Comparison of ENCODE assay signal across 1 cellular context in the genomic region with DNA sequence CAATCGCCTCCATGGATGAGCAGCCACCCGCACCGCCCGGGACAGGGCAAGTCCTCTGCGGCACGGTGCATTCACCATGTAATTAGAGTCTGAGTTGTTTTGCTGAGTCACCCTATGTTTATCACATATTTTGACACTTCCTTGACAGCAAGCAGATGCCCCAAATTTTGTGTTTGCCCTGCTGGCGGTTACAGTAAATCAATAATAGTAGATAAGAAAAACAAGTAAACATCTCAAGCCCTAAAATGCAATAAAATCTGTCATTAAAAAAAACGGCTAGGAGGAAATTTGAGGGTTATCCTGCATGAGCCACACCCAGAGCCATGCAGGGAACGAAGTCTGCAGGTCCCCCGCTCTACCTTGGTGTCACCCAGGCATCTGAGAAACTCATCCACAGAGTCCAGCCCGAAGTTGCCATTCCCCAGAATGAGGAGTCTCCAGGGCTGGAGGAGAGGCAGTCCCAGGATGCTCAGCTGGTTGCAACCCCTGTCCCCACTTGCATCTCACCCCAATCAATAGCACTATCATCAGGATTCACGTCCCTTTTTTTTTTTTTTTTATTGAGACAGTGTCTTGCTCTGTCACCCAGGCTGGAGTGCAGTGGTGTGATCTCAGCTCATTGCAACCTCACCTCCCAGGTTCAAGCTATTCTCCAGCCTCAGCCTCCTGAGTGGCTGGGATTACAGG.
A peak's percentile ranks its signal among the peaks of the same experiment; 100 is the strongest.
TF ChIP-seq lines count a peak whose summit lies in the region.

No MANE protein-coding gene starts in this region.

TF ChIP-seq in K562, 482 proteins besides CTCF, POLR2A, EP300 and RAD21 (continued from another document and continues in another):
- TF ChIP-seq SMARCC2 (IDR thresholded peaks at IDR 0.05; ENCODE audit: low read depth): peak; percentile 76
- TF ChIP-seq ZNF699 (CRISPR knock-in tag; IDR thresholded peaks at IDR 0.05; ENCODE audit: insufficient replicate concordance): no peak
- peak; percentile 52; the same call in 1 of the 2 replicates for TF ChIP-seq ZNF197 (CRISPR knock-in tag; IDR thresholded peaks at IDR 0.05; ENCODE audit: low read depth)
- TF ChIP-seq, protein P1, sequence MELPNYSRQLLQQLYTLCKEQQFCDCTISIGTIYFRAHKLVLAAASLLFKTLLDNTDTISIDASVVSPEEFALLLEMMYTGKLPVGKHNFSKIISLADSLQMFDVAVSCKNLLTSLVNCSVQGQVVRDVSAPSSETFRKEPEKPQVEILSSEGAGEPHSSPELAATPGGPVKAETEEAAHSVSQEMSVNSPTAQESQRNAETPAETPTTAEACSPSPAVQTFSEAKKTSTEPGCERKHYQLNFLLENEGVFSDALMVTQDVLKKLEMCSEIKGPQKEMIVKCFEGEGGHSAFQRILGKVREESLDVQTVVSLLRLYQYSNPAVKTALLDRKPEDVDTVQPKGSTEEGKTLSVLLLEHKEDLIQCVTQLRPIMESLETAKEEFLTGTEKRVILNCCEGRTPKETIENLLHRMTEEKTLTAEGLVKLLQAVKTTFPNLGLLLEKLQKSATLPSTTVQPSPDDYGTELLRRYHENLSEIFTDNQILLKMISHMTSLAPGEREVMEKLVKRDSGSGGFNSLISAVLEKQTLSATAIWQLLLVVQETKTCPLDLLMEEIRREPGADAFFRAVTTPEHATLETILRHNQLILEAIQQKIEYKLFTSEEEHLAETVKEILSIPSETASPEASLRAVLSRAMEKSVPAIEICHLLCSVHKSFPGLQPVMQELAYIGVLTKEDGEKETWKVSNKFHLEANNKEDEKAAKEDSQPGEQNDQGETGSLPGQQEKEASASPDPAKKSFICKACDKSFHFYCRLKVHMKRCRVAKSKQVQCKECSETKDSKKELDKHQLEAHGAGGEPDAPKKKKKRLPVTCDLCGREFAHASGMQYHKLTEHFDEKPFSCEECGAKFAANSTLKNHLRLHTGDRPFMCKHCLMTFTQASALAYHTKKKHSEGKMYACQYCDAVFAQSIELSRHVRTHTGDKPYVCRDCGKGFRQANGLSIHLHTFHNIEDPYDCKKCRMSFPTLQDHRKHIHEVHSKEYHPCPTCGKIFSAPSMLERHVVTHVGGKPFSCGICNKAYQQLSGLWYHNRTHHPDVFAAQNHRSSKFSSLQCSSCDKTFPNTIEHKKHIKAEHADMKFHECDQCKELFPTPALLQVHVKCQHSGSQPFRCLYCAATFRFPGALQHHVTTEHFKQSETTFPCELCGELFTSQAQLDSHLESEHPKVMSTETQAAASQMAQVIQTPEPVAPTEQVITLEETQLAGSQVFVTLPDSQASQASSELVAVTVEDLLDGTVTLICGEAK (IDR thresholded peaks at IDR 0.05): peak; percentile 83
- TF ChIP-seq, protein P1 (CRISPR knock-in tag; IDR thresholded peaks at IDR 0.05): peak; percentile 73
- TF ChIP-seq, protein P2, sequence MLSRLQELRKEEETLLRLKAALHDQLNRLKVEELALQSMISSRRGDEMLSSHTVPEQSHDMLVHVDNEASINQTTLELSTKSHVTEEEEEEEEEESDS (CRISPR knock-in tag; IDR thresholded peaks at IDR 0.05): no peak
- TF ChIP-seq PURB (CRISPR knock-in tag; IDR thresholded peaks at IDR 0.05; ENCODE audit: low read depth): no peak
- TF ChIP-seq LCOR (CRISPR knock-in tag; IDR thresholded peaks at IDR 0.05): peak; percentile 84
- peak; percentile 45 for TF ChIP-seq SMAD4 (CRISPR knock-in tag; conservative IDR thresholded peaks at IDR 0.05)
- TF ChIP-seq, protein P3, sequence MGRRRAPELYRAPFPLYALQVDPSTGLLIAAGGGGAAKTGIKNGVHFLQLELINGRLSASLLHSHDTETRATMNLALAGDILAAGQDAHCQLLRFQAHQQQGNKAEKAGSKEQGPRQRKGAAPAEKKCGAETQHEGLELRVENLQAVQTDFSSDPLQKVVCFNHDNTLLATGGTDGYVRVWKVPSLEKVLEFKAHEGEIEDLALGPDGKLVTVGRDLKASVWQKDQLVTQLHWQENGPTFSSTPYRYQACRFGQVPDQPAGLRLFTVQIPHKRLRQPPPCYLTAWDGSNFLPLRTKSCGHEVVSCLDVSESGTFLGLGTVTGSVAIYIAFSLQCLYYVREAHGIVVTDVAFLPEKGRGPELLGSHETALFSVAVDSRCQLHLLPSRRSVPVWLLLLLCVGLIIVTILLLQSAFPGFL (CRISPR knock-in tag; IDR thresholded peaks at IDR 0.05): no peak
- peak; percentile 83 for TF ChIP-seq JUND (IDR thresholded peaks at IDR 0.05; ENCODE audit: borderline replicate concordance, low read depth, low read length)
- TF ChIP-seq JUND (tag; IDR thresholded peaks at IDR 0.05; ENCODE audit: borderline replicate concordance, low read depth, low read length): peak; percentile 79; the same call in 2 of the 3 replicates
- peak; percentile 78 for TF ChIP-seq CCNT2 (IDR thresholded peaks at IDR 0.05; ENCODE audit: borderline replicate concordance, extremely low read depth, insufficient read length, low read depth, low read length)
- TF ChIP-seq CEBPB (tag; IDR thresholded peaks at IDR 0.05): no peak
- TF ChIP-seq, protein P4, sequence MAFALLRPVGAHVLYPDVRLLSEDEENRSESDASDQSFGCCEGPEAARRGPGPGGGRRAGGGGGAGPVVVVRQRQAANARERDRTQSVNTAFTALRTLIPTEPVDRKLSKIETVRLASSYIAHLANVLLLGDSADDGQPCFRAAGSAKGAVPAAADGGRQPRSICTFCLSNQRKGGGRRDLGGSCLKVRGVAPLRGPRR (CRISPR knock-in tag; IDR thresholded peaks at IDR 0.05): no peak
- peak; percentile 23; the same call in 1 of the 2 replicates for TF ChIP-seq PHF21A (IDR thresholded peaks at IDR 0.05; ENCODE audit: borderline replicate concordance, low read depth)
- no peak for TF ChIP-seq HNRNPUL1 (IDR thresholded peaks at IDR 0.05; ENCODE audit: low read length)
- TF ChIP-seq, protein P5, sequence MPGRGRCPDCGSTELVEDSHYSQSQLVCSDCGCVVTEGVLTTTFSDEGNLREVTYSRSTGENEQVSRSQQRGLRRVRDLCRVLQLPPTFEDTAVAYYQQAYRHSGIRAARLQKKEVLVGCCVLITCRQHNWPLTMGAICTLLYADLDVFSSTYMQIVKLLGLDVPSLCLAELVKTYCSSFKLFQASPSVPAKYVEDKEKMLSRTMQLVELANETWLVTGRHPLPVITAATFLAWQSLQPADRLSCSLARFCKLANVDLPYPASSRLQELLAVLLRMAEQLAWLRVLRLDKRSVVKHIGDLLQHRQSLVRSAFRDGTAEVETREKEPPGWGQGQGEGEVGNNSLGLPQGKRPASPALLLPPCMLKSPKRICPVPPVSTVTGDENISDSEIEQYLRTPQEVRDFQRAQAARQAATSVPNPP (IDR thresholded peaks at IDR 0.05; ENCODE audit: borderline replicate concordance, insufficient read depth, insufficient read length): no peak
- peak; percentile 49; the same call in 1 of the 2 replicates for TF ChIP-seq GATAD2B (IDR thresholded peaks at IDR 0.05; ENCODE audit: borderline replicate concordance)
- no peak for TF ChIP-seq FIP1L1 (IDR thresholded peaks at IDR 0.05; ENCODE audit: low read depth, low read length, poor library complexity, severe bottlenecking)
- no peak for TF ChIP-seq STAT5B (CRISPR knock-in tag; IDR thresholded peaks at IDR 0.05)
- TF ChIP-seq, protein P6, sequence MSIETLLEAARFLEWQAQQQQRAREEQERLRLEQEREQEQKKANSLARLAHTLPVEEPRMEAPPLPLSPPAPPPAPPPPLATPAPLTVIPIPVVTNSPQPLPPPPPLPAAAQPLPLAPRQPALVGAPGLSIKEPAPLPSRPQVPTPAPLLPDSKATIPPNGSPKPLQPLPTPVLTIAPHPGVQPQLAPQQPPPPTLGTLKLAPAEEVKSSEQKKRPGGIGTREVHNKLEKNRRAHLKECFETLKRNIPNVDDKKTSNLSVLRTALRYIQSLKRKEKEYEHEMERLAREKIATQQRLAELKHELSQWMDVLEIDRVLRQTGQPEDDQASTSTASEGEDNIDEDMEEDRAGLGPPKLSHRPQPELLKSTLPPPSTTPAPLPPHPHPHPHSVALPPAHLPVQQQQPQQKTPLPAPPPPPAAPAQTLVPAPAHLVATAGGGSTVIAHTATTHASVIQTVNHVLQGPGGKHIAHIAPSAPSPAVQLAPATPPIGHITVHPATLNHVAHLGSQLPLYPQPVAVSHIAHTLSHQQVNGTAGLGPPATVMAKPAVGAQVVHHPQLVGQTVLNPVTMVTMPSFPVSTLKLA (conservative IDR thresholded peaks at IDR 0.05): peak; percentile 38 to 61; a peak in 2 of 4 replicates
- TF ChIP-seq, protein P7, sequence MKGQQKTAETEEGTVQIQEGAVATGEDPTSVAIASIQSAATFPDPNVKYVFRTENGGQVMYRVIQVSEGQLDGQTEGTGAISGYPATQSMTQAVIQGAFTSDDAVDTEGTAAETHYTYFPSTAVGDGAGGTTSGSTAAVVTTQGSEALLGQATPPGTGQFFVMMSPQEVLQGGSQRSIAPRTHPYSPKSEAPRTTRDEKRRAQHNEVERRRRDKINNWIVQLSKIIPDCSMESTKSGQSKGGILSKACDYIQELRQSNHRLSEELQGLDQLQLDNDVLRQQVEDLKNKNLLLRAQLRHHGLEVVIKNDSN (CRISPR knock-in tag; IDR thresholded peaks at IDR 0.05): no peak
- TF ChIP-seq MCM2 (IDR thresholded peaks at IDR 0.05; ENCODE audit: low read depth): no peak
- TF ChIP-seq CREBBP (IDR thresholded peaks at IDR 0.05; ENCODE audit: low read depth, low read length): no peak
- TF ChIP-seq PHTF2 (CRISPR knock-in tag; IDR thresholded peaks at IDR 0.05): no peak
- TF ChIP-seq ZFP36 (IDR thresholded peaks at IDR 0.05; ENCODE audit: low read depth, low read length, partially characterized antibody): no peak
- TF ChIP-seq HDAC2 (IDR thresholded peaks at IDR 0.05): peak; percentile 62; the same call in 1 of the 2 replicates
- TF ChIP-seq, protein P8, sequence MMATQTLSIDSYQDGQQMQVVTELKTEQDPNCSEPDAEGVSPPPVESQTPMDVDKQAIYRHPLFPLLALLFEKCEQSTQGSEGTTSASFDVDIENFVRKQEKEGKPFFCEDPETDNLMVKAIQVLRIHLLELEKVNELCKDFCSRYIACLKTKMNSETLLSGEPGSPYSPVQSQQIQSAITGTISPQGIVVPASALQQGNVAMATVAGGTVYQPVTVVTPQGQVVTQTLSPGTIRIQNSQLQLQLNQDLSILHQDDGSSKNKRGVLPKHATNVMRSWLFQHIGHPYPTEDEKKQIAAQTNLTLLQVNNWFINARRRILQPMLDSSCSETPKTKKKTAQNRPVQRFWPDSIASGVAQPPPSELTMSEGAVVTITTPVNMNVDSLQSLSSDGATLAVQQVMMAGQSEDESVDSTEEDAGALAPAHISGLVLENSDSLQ (IDR thresholded peaks at IDR 0.05): peak; percentile 91
- 0 out of 2 replicates have a peak, but pooled peaks have one; percentile 22 for TF ChIP-seq POLR2G (IDR thresholded peaks at IDR 0.05; ENCODE audit: low read depth, low read length)
- peak; percentile 72 for TF ChIP-seq NBN (IDR thresholded peaks at IDR 0.05; ENCODE audit: low read depth)
- no peak for TF ChIP-seq ILK (tag; IDR thresholded peaks at IDR 0.05; ENCODE audit: borderline replicate concordance, low read depth)
- peak; percentile 99 for TF ChIP-seq NFE2L1 (tag; IDR thresholded peaks at IDR 0.05; ENCODE audit: borderline replicate concordance, low read depth)
- no peak for TF ChIP-seq SRSF1 (IDR thresholded peaks at IDR 0.05; ENCODE audit: low read depth, low read length)
- TF ChIP-seq GTF2F1 (IDR thresholded peaks at IDR 0.05; ENCODE audit: low read depth, low read length): no peak
- peak; percentile 97 for TF ChIP-seq MAFK (IDR thresholded peaks at IDR 0.05; ENCODE audit: low read length)
- no peak for TF ChIP-seq ZNF143 (CRISPR knock-in tag; IDR thresholded peaks at IDR 0.05)
- 0 out of 2 replicates have a peak, but pooled peaks have one; percentile 35 for TF ChIP-seq POLR2AphosphoS5 (IDR thresholded peaks at IDR 0.05; ENCODE audit: control insufficient read depth, insufficient read depth, low read depth, low read length)
- TF ChIP-seq SRSF7 (optimal IDR thresholded peaks at IDR 0.05; ENCODE audit: low read depth, low read length): no peak
- TF ChIP-seq CHD2 (IDR thresholded peaks at IDR 0.05; ENCODE audit: low read depth, low read length): no peak
- TF ChIP-seq THRAP3 (IDR thresholded peaks at IDR 0.05; ENCODE audit: borderline replicate concordance): no peak
- peak; percentile 88 for TF ChIP-seq SMARCA4 (IDR thresholded peaks at IDR 0.05)
- TF ChIP-seq, protein P9, sequence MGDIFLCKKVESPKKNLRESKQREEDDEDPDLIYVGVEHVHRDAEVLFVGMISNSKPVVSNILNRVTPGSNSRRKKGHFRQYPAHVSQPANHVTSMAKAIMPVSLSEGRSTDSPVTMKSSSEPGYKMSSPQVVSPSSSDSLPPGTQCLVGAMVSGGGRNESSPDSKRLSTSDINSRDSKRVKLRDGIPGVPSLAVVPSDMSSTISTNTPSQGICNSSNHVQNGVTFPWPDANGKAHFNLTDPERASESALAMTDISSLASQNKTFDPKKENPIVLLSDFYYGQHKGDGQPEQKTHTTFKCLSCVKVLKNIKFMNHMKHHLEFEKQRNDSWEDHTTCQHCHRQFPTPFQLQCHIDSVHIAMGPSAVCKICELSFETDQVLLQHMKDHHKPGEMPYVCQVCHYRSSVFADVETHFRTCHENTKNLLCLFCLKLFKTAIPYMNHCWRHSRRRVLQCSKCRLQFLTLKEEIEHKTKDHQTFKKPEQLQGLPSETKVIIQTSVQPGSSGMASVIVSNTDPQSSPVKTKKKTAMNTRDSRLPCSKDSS (IDR thresholded peaks at IDR 0.05; ENCODE audit: low read depth, partially characterized antibody): no peak
- TF ChIP-seq MTF1 (CRISPR knock-in tag; IDR thresholded peaks at IDR 0.05; ENCODE audit: borderline replicate concordance): no peak
